21 cellular contexts compared by ENCODE assay signal in the genomic region with DNA sequence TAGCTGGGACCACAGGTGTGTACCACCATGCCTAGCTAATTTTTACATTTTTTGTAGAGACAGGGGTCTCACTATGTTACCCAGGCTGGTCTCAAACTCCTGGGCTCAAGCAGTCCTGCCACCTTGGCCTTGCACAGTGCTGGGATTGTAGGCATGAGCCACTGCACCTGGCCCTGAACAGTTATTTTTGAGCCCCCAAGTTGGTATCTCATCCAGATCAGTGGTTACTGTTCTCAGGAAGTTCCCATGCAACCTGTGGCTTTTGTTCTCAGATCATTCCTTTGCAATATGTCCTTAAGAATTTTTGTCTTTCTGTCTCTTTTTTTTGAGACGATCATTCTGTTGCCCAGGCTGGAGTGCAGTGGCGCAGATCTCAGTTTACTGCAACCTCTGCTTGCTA.
"Had no signal": no experiment of that assay in that cellular context is flagged by ENCODE, and none has a peak within 500 bp of the region (broad histone marks: within the 10 kb centered on the region; RNA-seq: fewer than 3 reads in every experiment).

No MANE protein-coding gene starts in this region.

- H3K4me1 Mint-ChIP-seq: brain had no signal

- H3K27ac Mint-ChIP-seq: activated T-helper 2 cell treated with anti-CD3 and anti-CD28 coated beads, Interferon-gamma antibody, Interleukin-2, Interleukin-4, amounts not matched to agents 10 μg/mL and 5 μg/mL and 100 μg/mL, durations not matched to agents 14 hours and 24 hours and 36 hours; brain; progenitor cell of endocrine pancreas; stimulated activated naive B cell treated with anti-CD40 and anti-IgM and Interleukin-4, amounts not matched to agents 10 μg/mL and 1 μg/mL and 100 μg/mL, for 72 hours had no signal

- FAIRE-seq: keratinocyte, TTC549 had no signal

- ATAC-seq: left lobe of liver; lower lobe of right lung; naive thymus-derived CD8-positive, alpha-beta T cell; stimulated activated naive B cell treated with anti-CD40 and anti-IgM and Interleukin-4, amounts not matched to agents 10 μg/mL and 1 μg/mL and 100 μg/mL, for 72 hours had no signal

- DNase-seq: activated CD4-positive, alpha-beta T cell treated with anti-CD3 and anti-CD28 coated beads for 1 hour; activated CD4-positive, alpha-beta T cell treated with anti-CD3 and anti-CD28 coated beads, Interleukin-2, amount 50 U/mL, for 1 hour; activated naive CD4-positive, alpha-beta T cell; activated T-cell treated with anti-CD3 and anti-CD28 coated beads for 4 hours; aorta; foreskin fibroblast; lower lobe of right lung; naive thymus-derived CD8-positive, alpha-beta T cell; stimulated activated CD4-positive, alpha-beta T cell treated with anti-CD3 and anti-CD28 coated beads, Interleukin-2, amount 100 ng/mL, for 48 hours; stimulated activated CD8-positive, alpha-beta memory T cell treated with anti-CD3 and anti-CD28 coated beads, Interleukin-4, amount 100 ng/mL, for 48 hours; stimulated activated naive B cell treated with anti-CD40 and anti-IgM and Interleukin-4, amounts not matched to agents 10 μg/mL and 1 μg/mL and 100 μg/mL, for 72 hours; WERI-Rb-1 had no signal

- H3K4me1 ChIP-seq: lower lobe of right lung, vagina had no signal

- H3K27me3 Mint-ChIP-seq: brain; naive thymus-derived CD8-positive, alpha-beta T cell; progenitor cell of endocrine pancreas; stimulated activated naive B cell treated with anti-CD40 and anti-IgM and Interleukin-4, amounts not matched to agents 10 μg/mL and 1 μg/mL and 100 μg/mL, for 72 hours; type B pancreatic cell had no signal

- H3K9me3 Mint-ChIP-seq: activated T-helper 2 cell treated with anti-CD3 and anti-CD28 coated beads, Interferon-gamma antibody, Interleukin-2, Interleukin-4, amounts not matched to agents 10 μg/mL and 5 μg/mL and 100 μg/mL, durations not matched to agents 14 hours and 24 hours and 36 hours; brain; naive thymus-derived CD8-positive, alpha-beta T cell; stimulated activated naive B cell treated with anti-CD40 and anti-IgM and Interleukin-4, amounts not matched to agents 10 μg/mL and 1 μg/mL and 100 μg/mL, for 72 hours; type B pancreatic cell had no signal

- H3K4me3 ChIP-seq: lower lobe of right lung, thoracic aorta, vagina had no signal

- H3K4me3 Mint-ChIP-seq: brain; naive thymus-derived CD8-positive, alpha-beta T cell; stimulated activated naive B cell treated with anti-CD40 and anti-IgM and Interleukin-4, amounts not matched to agents 10 μg/mL and 1 μg/mL and 100 μg/mL, for 72 hours; type B pancreatic cell had no signal

- H3K27ac ChIP-seq: lower lobe of right lung, thoracic aorta, vagina, WERI-Rb-1 had no signal

- H3K27me3 ChIP-seq: vagina had no signal

- H3K9me3 ChIP-seq: lower lobe of right lung, thoracic aorta, vagina had no signal
